Comparison of ENCODE assay signal across 1 cellular context in genomic region chr9:136860933-136861873, GRCh38.
TF ChIP-seq lines count a peak whose summit lies in the region.

No MANE protein-coding gene starts in this region.

TF ChIP-seq in HEK293, 187 proteins besides CTCF, POLR2A, EP300 and RAD21:
- TF ChIP-seq HIC1 (tag by site-specific recombination; IDR thresholded peaks at IDR 0.05) (0 out of 2 replicates have a peak, but pooled peaks have one; percentile 11), PBX3 (CRISPR knock-in tag; IDR thresholded peaks at IDR 0.05) (0 out of 2 replicates have a peak, but pooled peaks have one; percentile 28), ZNF19 (tag by site-specific recombination; IDR thresholded peaks at IDR 0.05; ENCODE audit: low read depth) (no peak)
